8 cellular contexts compared by ENCODE assay signal in genomic region chr2:65228249-65228750, GRCh38. TPM values are rescaled to one million over a fixed set of nuclear protein-coding genes. Genes with fewer than 3 reads are reported as not detected.
A peak's percentile ranks its signal among the peaks of the same experiment; 100 is the strongest.
DNase-seq lines count a peak whose midpoint lies in the region; ATAC-seq, FAIRE-seq and TF ChIP-seq lines count a peak whose summit lies in the region.

No MANE protein-coding gene starts in this region.

- no peaks in the 10 kb centered on the region for H3K27me3 ChIP-seq in BLaER1 treated with 17β-estradiol and CSF1 and Interleukin-3, amounts not matched to agents 10 nM and 100 nM
- H3K27me3 ChIP-seq in OCI-LY3 (ENCODE audit: low read depth, low read length), result no peaks in the 10 kb centered on the region
- no peaks in the 10 kb centered on the region for H3K27me3 ChIP-seq in ascending aorta
- no peaks in the 10 kb centered on the region for H3K27me3 ChIP-seq in iPS-15b (ENCODE audit: control insufficient read depth, insufficient read depth, low read length)
- H3K27me3 ChIP-seq in small intestine (ENCODE audit: control insufficient read depth in 2 of 2, insufficient read depth in 2 of 2, low read length in 2 of 2), result no peaks in the 10 kb centered on the region

- H4K20me1 ChIP-seq in BLaER1 treated with 17β-estradiol and CSF1 and Interleukin-3, amounts not matched to agents 10 nM and 100 nM, result peaks cover 47 to 50% (median 50%) of the 10 kb centered on the region in 11 experiments
- peaks cover 11% of the 10 kb centered on the region for H4K20me1 ChIP-seq in OCI-LY3 (ENCODE audit: insufficient read depth, low read length)

- no peak overlapping the region for H2AFZ ChIP-seq in OCI-LY3 (ENCODE audit: low read depth, low read length)

- FAIRE-seq in small intestine (lab: Jason Lieb, UNC), result no peak

- H3K36me3 ChIP-seq in BLaER1 treated with 17β-estradiol and CSF1 and Interleukin-3, amounts not matched to agents 10 nM and 100 nM, result peaks cover 20 to 40% (median 26%) of the 10 kb centered on the region in 11 experiments
- H3K36me3 ChIP-seq in OCI-LY3 (replicated peaks; ENCODE audit: low read depth, low read length), result peaks cover 22% of the 10 kb centered on the region
- H3K36me3 ChIP-seq in ascending aorta, result no peaks in the 10 kb centered on the region
- no peaks in the 10 kb centered on the region for H3K36me3 ChIP-seq in iPS-15b (ENCODE audit: control insufficient read depth, insufficient read depth, low read length)
- no peaks in the 10 kb centered on the region for H3K36me3 ChIP-seq in small intestine (ENCODE audit: control insufficient read depth in 2 of 2, insufficient read depth in 2 of 2, low read length in 2 of 2)

- peak overlapping the region; percentile 98 to 100 (median 100) for H3K9ac ChIP-seq in BLaER1 treated with 17β-estradiol and CSF1 and Interleukin-3, amounts not matched to agents 10 nM and 100 nM
- H3K9ac ChIP-seq in OCI-LY3 (ENCODE audit: low read length) (peak overlapping the region; percentile 99), iPS-15b (ENCODE audit: low read depth, low read length) (peak overlapping the region; percentile 78)

- peak overlapping the region; percentile 89 to 100 (median 98) for H3K4me3 ChIP-seq in BLaER1 treated with 17β-estradiol and CSF1 and Interleukin-3, amounts not matched to agents 10 nM and 100 nM
- peak overlapping the region; percentile 95 for H3K4me3 ChIP-seq in OCI-LY3 (ENCODE audit: low read length)
- H3K4me3 ChIP-seq in ascending aorta, result peak overlapping the region; percentile 66 to 100
- peak overlapping the region; percentile 89 for H3K4me3 ChIP-seq in iPS-15b (ENCODE audit: low read depth, low read length)
- H3K4me3 ChIP-seq in small intestine (ENCODE audit: low read depth in 1 of 2, low read length in 2 of 2), result peak overlapping the region; percentile 93 to 99

- peak overlapping the region; percentile 77 to 91 (median 85) for H3K4me2 ChIP-seq in BLaER1 treated with 17β-estradiol and CSF1 and Interleukin-3, amounts not matched to agents 10 nM and 100 nM
- H3K4me2 ChIP-seq in OCI-LY3 (ENCODE audit: low read length), result peak overlapping the region; percentile 81

- ATAC-seq in GM18858 (IDR thresholded peaks at IDR 0.05; ENCODE audit: unreplicated experiment), result peak; percentile 25
- peak; percentile 27 for ATAC-seq in HG03095 (IDR thresholded peaks at IDR 0.05; ENCODE audit: unreplicated experiment)

- H3K79me2 ChIP-seq in OCI-LY3 (ENCODE audit: low read length), result peaks cover 76% of the 10 kb centered on the region

- DNase-seq in ascending aorta (ENCODE audit: low spot score in 2 of 2), result no peak
- peak; percentile 67 for DNase-seq in small intestine
- no peak for DNase-seq in HPDE6-E6E7 (ENCODE audit: extremely low spot score)

- peaks cover 49 to 60% (median 53%) of the 10 kb centered on the region in 10 experiments for H3K4me1 ChIP-seq in BLaER1 treated with 17β-estradiol and CSF1 and Interleukin-3, amounts not matched to agents 10 nM and 100 nM
- H3K4me1 ChIP-seq in OCI-LY3 (ENCODE audit: low read length) (peaks cover 35% of the 10 kb centered on the region), ascending aorta (peaks cover 8 to 43% of the 10 kb centered on the region in 2 donors), iPS-15b (ENCODE audit: control insufficient read depth, insufficient read depth, low read length) (peaks cover 2% of the 10 kb centered on the region), small intestine (ENCODE audit: control insufficient read depth in 2 of 2, insufficient read depth in 1 of 2, low read depth in 1 of 2, low read length in 1 of 2) (peaks cover 0 to 10% of the 10 kb centered on the region in 2 donors)

- peak overlapping the region; percentile 98 to 100 (median 100) for H3K27ac ChIP-seq in BLaER1 treated with 17β-estradiol and CSF1 and Interleukin-3, amounts not matched to agents 10 nM and 100 nM
- H3K27ac ChIP-seq in OCI-LY3 (ENCODE audit: low read length), result peak overlapping the region; percentile 98
- H3K27ac ChIP-seq in ascending aorta, result peak overlapping the region; percentile 89 to 100
- peak overlapping the region; percentile 98 to 100 for H3K27ac ChIP-seq in small intestine (ENCODE audit: low read depth in 1 of 2, low read length in 1 of 2)

- TF ChIP-seq CTCF in OCI-LY3 (IDR thresholded peaks at IDR 0.05; ENCODE audit: low read depth, low read length) (no peak), ascending aorta (IDR thresholded peaks at IDR 0.05) (no peak)

- 0 to 1% (median 1%) methylated on average over 17 of the region's 17 CpGs for WGBS in small intestine, 3 donors

- intact Hi-C loops in ascending aorta (cut with DNase I), result loop anchor here (2.0 to 5.0 kb wide), 3 partner anchors 97 to 1641 kb away; partner anchors contain the start of genes MDH1, RAB1A and WDPCP

- H3K9me3 ChIP-seq in BLaER1 treated with 17β-estradiol and CSF1 and Interleukin-3, amounts not matched to agents 10 nM and 100 nM (replicated peaks in 1 of 11), result no peaks in the 10 kb centered on the region
- H3K9me3 ChIP-seq in OCI-LY3 (ENCODE audit: insufficient read depth, low read length) (no peaks in the 10 kb centered on the region), ascending aorta (no peaks in the 10 kb centered on the region), iPS-15b (ENCODE audit: control insufficient read depth, insufficient read depth, low read length) (no peaks in the 10 kb centered on the region), small intestine (ENCODE audit: control insufficient read depth, low read depth) (no peaks in the 10 kb centered on the region)

RNA-seq across cellular contexts. Expression of gene ACTR2, which starts 0.7 kb away (rescaled TPM):
- total RNA-seq in ascending aorta, result 78.0 TPM
- 100 to 1,000 TPM in 1 of 3 donors, 10 to 100 TPM in 2; 76.7 to 118 (median 85.0) TPM for polyA plus RNA-seq in small intestine
